Comparison of ENCODE assay signal across 13 cellular contexts in the genomic region with DNA sequence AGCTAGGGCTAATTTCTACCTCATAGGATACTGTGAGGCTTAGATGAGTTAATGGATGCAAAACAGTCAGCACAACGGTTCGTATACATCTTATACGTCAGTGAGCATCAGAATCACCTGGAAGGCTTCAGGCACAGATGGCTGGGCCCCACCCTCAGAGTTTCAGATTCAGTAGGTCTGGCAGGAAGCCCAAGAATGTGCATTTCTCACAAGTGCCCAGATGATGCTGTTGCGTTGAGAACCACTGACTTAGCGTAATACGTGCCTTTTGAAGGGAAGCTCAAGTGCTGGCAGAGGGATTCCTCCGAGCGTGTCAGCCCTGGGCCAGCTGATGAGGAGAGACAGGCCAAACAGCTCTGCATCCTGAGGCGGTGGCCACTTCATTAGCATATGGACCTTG.
DNase-seq lines count a peak whose midpoint lies in the region; ATAC-seq and TF ChIP-seq lines count a peak whose summit lies in the region.
"Had no signal": no experiment of that assay in that cellular context is flagged by ENCODE, and none has a peak within 500 bp of the region (broad histone marks: within the 10 kb centered on the region; RNA-seq: fewer than 3 reads in every experiment).

No MANE protein-coding gene starts in this region.

- TF ChIP-seq CTCF in prostate gland (IDR thresholded peaks at IDR 0.05) = no peak

- no peak for TF ChIP-seq POLR2A in prostate gland (IDR thresholded peaks at IDR 0.05)

- DNase-seq in ELF-1 (ENCODE audit: low read depth, low spot score) (peak; percentile 36), NCI-H69 (lab: John Stamatoyannopoulos, UW) (peak; percentile 94), prostate gland (ENCODE audit: low spot score) (no peak), NCI-H2107 (lab: John Stamatoyannopoulos, UW) (no peak)
- no peak for DNase-seq in activated naive CD4-positive, alpha-beta T cell treated with anti-CD3 and anti-CD28 coated beads, Interleukin-2, amount 10 ng/mL, durations not matched to agents 7 days and 5 days
- DNase-seq: stomach had no signal

- 89% methylated on average over 9 of the region's 9 CpGs for WGBS in prostate gland

- no peaks in the 10 kb centered on the region for H3K4me1 Mint-ChIP-seq in activated naive CD4-positive, alpha-beta T cell treated with anti-CD3 and anti-CD28 coated beads, Interleukin-2, amount 10 ng/mL, durations not matched to agents 7 days and 5 days

- no peaks in the 10 kb centered on the region for H3K27me3 Mint-ChIP-seq in activated naive CD4-positive, alpha-beta T cell treated with anti-CD3 and anti-CD28 coated beads, Interleukin-2, amount 10 ng/mL, durations not matched to agents 7 days and 5 days

- H3K9me3 Mint-ChIP-seq in activated naive CD4-positive, alpha-beta T cell treated with anti-CD3 and anti-CD28 coated beads, Interleukin-2, amount 10 ng/mL, durations not matched to agents 7 days and 5 days = no peaks in the 10 kb centered on the region
- H3K9me3 Mint-ChIP-seq: natural killer cell treated with Interleukin-12 subunit alpha and Interleukin-12 subunit beta and Interleukin-15 and Interleukin-18, amount 100 ng/mL, for 72 hours; T-helper 1 cell treated with Interleukin-12 subunit alpha and Interleukin-12 subunit beta and Interleukin-4 antibody, amounts not matched to agents 30 μg/mL and 1 μg/mL, for 36 hours had no signal

- H3K36me3 Mint-ChIP-seq in activated naive CD4-positive, alpha-beta T cell treated with anti-CD3 and anti-CD28 coated beads, Interleukin-2, amount 10 ng/mL, durations not matched to agents 7 days and 5 days = no peaks in the 10 kb centered on the region
- H3K36me3 Mint-ChIP-seq: natural killer cell treated with Interleukin-12 subunit alpha and Interleukin-12 subunit beta and Interleukin-15 and Interleukin-18, amount 100 ng/mL, for 72 hours had no signal

- no peaks in the 10 kb centered on the region for H3K36me3 ChIP-seq in prostate gland
- H3K36me3 ChIP-seq: cardiac muscle cell, stomach had no signal

- CTCF ChIA-PET in activated naive CD4-positive, alpha-beta T cell treated with anti-CD3 and anti-CD28 coated beads, Interleukin-2, amount 10 ng/mL, durations not matched to agents 7 days and 5 days (lab: Charles Lee) = no interaction called here

- intact Hi-C loops in prostate gland (cut with DNase I) = no loop called here

- ATAC-seq in GM19395 (IDR thresholded peaks at IDR 0.05; ENCODE audit: unreplicated experiment) = peak; percentile 82
- ATAC-seq in HG03060 (IDR thresholded peaks at IDR 0.05; ENCODE audit: low read depth, unreplicated experiment) = peak; percentile 71
- ATAC-seq in HG03196 (IDR thresholded peaks at IDR 0.05; ENCODE audit: unreplicated experiment) = no peak
- ATAC-seq: natural killer cell treated with Interleukin-12 subunit alpha and Interleukin-12 subunit beta and Interleukin-15 and Interleukin-18, amount 100 ng/mL, for 72 hours had no signal

- no peaks in the 10 kb centered on the region for H3K4me1 ChIP-seq in prostate gland (replicated peaks)

- H3K9me3 ChIP-seq in prostate gland = no peaks in the 10 kb centered on the region
- H3K9me3 ChIP-seq: BLaER1 treated with 17β-estradiol and CSF1 and Interleukin-3, amounts not matched to agents 10 nM and 100 nM; stomach had no signal

- no peak overlapping the region for H3K27ac ChIP-seq in prostate gland
- H3K27ac ChIP-seq: BLaER1 treated with 17β-estradiol and CSF1 and Interleukin-3, amounts not matched to agents 10 nM and 100 nM; cardiac muscle cell had no signal

- no peaks in the 10 kb centered on the region for H3K27me3 ChIP-seq in prostate gland (replicated peaks; ENCODE audit: insufficient read depth)
- H3K27me3 ChIP-seq: BLaER1 treated with 17β-estradiol and CSF1 and Interleukin-3, amounts not matched to agents 10 nM and 100 nM; cardiac muscle cell; stomach had no signal

- H3K4me3 Mint-ChIP-seq in activated naive CD4-positive, alpha-beta T cell treated with anti-CD3 and anti-CD28 coated beads, Interleukin-2, amount 10 ng/mL, durations not matched to agents 7 days and 5 days = no peak overlapping the region
- H3K4me3 Mint-ChIP-seq: natural killer cell treated with Interleukin-12 subunit alpha and Interleukin-12 subunit beta and Interleukin-15 and Interleukin-18, amount 100 ng/mL, for 72 hours; T-helper 1 cell treated with Interleukin-12 subunit alpha and Interleukin-12 subunit beta and Interleukin-4 antibody, amounts not matched to agents 30 μg/mL and 1 μg/mL, for 36 hours had no signal

- H3K4me3 ChIP-seq in prostate gland = no peak overlapping the region
- H3K4me3 ChIP-seq: BLaER1 treated with 17β-estradiol and CSF1 and Interleukin-3, amounts not matched to agents 10 nM and 100 nM; cardiac muscle cell; stomach had no signal

- no peak overlapping the region for H3K27ac Mint-ChIP-seq in activated naive CD4-positive, alpha-beta T cell treated with anti-CD3 and anti-CD28 coated beads, Interleukin-2, amount 10 ng/mL, durations not matched to agents 7 days and 5 days
- H3K27ac Mint-ChIP-seq: natural killer cell treated with Interleukin-12 subunit alpha and Interleukin-12 subunit beta and Interleukin-15 and Interleukin-18, amount 100 ng/mL, for 72 hours; T-helper 1 cell treated with Interleukin-12 subunit alpha and Interleukin-12 subunit beta and Interleukin-4 antibody, amounts not matched to agents 30 μg/mL and 1 μg/mL, for 36 hours had no signal

Comparison
In these comparisons a context has a peak if more than half of its experiments do, and no peak if none do; other contexts are left out.
1. DNase-seq: peak in ELF-1 (single experiment) and NCI-H69 (single experiment); none in prostate gland (single experiment), activated naive CD4-positive, alpha-beta T cell treated with anti-CD3 and anti-CD28 coated beads, Interleukin-2, amount 10 ng/mL, durations not matched to agents 7 days and 5 days (single experiment) and NCI-H2107 (single experiment).